ENCODE assay signal across 1 cellular context in genomic region chr12:68042212-68042699, GRCh38.
TF ChIP-seq lines count a peak whose summit lies in the region.

No MANE protein-coding gene starts in this region.

TF ChIP-seq in GM12878, 131 proteins besides CTCF, POLR2A, EP300 and RAD21 (continued from another document):
- TF ChIP-seq MEF2B (IDR thresholded peaks at IDR 0.05; ENCODE audit: partially characterized antibody, poor library complexity, severe bottlenecking), result no peak
- peak; percentile 58; the same call in 1 of the 2 replicates for TF ChIP-seq ZBED1 (IDR thresholded peaks at IDR 0.05; ENCODE audit: borderline replicate concordance)
- no peak for TF ChIP-seq NKRF (conservative IDR thresholded peaks at IDR 0.05)
- TF ChIP-seq NFIC (IDR thresholded peaks at IDR 0.05; ENCODE audit: low read depth, low read length), result 0 out of 2 replicates have a peak, but pooled peaks have one; percentile 34
- TF ChIP-seq, protein P1, sequence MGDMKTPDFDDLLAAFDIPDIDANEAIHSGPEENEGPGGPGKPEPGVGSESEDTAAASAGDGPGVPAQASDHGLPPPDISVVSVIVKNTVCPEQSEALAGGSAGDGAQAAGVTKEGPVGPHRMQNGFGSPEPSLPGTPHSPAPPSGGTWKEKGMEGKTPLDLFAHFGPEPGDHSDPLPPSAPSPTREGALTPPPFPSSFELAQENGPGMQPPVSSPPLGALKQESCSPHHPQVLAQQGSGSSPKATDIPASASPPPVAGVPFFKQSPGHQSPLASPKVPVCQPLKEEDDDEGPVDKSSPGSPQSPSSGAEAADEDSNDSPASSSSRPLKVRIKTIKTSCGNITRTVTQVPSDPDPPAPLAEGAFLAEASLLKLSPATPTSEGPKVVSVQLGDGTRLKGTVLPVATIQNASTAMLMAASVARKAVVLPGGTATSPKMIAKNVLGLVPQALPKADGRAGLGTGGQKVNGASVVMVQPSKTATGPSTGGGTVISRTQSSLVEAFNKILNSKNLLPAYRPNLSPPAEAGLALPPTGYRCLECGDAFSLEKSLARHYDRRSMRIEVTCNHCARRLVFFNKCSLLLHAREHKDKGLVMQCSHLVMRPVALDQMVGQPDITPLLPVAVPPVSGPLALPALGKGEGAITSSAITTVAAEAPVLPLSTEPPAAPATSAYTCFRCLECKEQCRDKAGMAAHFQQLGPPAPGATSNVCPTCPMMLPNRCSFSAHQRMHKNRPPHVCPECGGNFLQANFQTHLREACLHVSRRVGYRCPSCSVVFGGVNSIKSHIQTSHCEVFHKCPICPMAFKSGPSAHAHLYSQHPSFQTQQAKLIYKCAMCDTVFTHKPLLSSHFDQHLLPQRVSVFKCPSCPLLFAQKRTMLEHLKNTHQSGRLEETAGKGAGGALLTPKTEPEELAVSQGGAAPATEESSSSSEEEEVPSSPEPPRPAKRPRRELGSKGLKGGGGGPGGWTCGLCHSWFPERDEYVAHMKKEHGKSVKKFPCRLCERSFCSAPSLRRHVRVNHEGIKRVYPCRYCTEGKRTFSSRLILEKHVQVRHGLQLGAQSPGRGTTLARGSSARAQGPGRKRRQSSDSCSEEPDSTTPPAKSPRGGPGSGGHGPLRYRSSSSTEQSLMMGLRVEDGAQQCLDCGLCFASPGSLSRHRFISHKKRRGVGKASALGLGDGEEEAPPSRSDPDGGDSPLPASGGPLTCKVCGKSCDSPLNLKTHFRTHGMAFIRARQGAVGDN (IDR thresholded peaks at IDR 0.05), result no peak; the same call in 1 of the 2 replicates
- no peak for TF ChIP-seq BMI1 (IDR thresholded peaks at IDR 0.05; ENCODE audit: borderline replicate concordance)
- no peak for TF ChIP-seq SUZ12 (IDR thresholded peaks at IDR 0.05; ENCODE audit: unreplicated experiment)
- no peak for TF ChIP-seq JUNB (IDR thresholded peaks at IDR 0.05)
- TF ChIP-seq TBL1XR1 (IDR thresholded peaks at IDR 0.05; ENCODE audit: low read depth, low read length), result no peak
- no peak for TF ChIP-seq RB1 (IDR thresholded peaks at IDR 0.05; ENCODE audit: borderline replicate concordance)
- TF ChIP-seq, protein P2, sequence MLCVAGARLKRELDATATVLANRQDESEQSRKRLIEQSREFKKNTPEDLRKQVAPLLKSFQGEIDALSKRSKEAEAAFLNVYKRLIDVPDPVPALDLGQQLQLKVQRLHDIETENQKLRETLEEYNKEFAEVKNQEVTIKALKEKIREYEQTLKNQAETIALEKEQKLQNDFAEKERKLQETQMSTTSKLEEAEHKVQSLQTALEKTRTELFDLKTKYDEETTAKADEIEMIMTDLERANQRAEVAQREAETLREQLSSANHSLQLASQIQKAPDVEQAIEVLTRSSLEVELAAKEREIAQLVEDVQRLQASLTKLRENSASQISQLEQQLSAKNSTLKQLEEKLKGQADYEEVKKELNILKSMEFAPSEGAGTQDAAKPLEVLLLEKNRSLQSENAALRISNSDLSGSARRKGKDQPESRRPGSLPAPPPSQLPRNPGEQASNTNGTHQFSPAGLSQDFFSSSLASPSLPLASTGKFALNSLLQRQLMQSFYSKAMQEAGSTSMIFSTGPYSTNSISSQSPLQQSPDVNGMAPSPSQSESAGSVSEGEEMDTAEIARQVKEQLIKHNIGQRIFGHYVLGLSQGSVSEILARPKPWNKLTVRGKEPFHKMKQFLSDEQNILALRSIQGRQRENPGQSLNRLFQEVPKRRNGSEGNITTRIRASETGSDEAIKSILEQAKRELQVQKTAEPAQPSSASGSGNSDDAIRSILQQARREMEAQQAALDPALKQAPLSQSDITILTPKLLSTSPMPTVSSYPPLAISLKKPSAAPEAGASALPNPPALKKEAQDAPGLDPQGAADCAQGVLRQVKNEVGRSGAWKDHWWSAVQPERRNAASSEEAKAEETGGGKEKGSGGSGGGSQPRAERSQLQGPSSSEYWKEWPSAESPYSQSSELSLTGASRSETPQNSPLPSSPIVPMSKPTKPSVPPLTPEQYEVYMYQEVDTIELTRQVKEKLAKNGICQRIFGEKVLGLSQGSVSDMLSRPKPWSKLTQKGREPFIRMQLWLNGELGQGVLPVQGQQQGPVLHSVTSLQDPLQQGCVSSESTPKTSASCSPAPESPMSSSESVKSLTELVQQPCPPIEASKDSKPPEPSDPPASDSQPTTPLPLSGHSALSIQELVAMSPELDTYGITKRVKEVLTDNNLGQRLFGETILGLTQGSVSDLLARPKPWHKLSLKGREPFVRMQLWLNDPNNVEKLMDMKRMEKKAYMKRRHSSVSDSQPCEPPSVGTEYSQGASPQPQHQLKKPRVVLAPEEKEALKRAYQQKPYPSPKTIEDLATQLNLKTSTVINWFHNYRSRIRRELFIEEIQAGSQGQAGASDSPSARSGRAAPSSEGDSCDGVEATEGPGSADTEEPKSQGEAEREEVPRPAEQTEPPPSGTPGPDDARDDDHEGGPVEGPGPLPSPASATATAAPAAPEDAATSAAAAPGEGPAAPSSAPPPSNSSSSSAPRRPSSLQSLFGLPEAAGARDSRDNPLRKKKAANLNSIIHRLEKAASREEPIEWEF (IDR thresholded peaks at IDR 0.05; ENCODE audit: insufficient replicate concordance, low read depth, low read length), result no peak
- no peak for TF ChIP-seq MAX (IDR thresholded peaks at IDR 0.05; ENCODE audit: low read depth, low read length)
- TF ChIP-seq, protein P3, sequence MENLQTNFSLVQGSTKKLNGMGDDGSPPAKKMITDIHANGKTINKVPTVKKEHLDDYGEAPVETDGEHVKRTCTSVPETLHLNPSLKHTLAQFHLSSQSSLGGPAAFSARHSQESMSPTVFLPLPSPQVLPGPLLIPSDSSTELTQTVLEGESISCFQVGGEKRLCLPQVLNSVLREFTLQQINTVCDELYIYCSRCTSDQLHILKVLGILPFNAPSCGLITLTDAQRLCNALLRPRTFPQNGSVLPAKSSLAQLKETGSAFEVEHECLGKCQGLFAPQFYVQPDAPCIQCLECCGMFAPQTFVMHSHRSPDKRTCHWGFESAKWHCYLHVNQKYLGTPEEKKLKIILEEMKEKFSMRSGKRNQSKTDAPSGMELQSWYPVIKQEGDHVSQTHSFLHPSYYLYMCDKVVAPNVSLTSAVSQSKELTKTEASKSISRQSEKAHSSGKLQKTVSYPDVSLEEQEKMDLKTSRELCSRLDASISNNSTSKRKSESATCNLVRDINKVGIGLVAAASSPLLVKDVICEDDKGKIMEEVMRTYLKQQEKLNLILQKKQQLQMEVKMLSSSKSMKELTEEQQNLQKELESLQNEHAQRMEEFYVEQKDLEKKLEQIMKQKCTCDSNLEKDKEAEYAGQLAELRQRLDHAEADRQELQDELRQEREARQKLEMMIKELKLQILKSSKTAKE (IDR thresholded peaks at IDR 0.05; ENCODE audit: low read depth, poor library complexity, severe bottlenecking), result peak; percentile 83
- no peak for TF ChIP-seq NR2C2 (IDR thresholded peaks at IDR 0.05; ENCODE audit: borderline replicate concordance, control insufficient read depth, insufficient read length, low read depth)
- TF ChIP-seq, protein P4, sequence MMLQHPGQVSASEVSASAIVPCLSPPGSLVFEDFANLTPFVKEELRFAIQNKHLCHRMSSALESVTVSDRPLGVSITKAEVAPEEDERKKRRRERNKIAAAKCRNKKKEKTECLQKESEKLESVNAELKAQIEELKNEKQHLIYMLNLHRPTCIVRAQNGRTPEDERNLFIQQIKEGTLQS (IDR thresholded peaks at IDR 0.05; ENCODE audit: borderline replicate concordance, extremely low read depth, low read depth, low read length), result no peak
- no peak for TF ChIP-seq KLF5 (IDR thresholded peaks at IDR 0.05; ENCODE audit: partially characterized antibody)
- no peak for TF ChIP-seq CREB1 (IDR thresholded peaks at IDR 0.05; ENCODE audit: low read depth)
- no peak for TF ChIP-seq FOS (IDR thresholded peaks at IDR 0.05; ENCODE audit: borderline replicate concordance, extremely low read depth, insufficient read length)
- 0 out of 2 replicates have a peak, but pooled peaks have one; percentile 20 for TF ChIP-seq BCL11A (IDR thresholded peaks at IDR 0.05; ENCODE audit: low read depth, low read length)
- no peak for TF ChIP-seq RBBP5 (conservative IDR thresholded peaks at IDR 0.05)
- TF ChIP-seq NRF1 (conservative IDR thresholded peaks at IDR 0.05; ENCODE audit: low read depth, low read length), result no peak
- no peak for TF ChIP-seq ZNF274 (IDR thresholded peaks at IDR 0.05; ENCODE audit: insufficient read depth, insufficient read length)
- TF ChIP-seq, protein P5, sequence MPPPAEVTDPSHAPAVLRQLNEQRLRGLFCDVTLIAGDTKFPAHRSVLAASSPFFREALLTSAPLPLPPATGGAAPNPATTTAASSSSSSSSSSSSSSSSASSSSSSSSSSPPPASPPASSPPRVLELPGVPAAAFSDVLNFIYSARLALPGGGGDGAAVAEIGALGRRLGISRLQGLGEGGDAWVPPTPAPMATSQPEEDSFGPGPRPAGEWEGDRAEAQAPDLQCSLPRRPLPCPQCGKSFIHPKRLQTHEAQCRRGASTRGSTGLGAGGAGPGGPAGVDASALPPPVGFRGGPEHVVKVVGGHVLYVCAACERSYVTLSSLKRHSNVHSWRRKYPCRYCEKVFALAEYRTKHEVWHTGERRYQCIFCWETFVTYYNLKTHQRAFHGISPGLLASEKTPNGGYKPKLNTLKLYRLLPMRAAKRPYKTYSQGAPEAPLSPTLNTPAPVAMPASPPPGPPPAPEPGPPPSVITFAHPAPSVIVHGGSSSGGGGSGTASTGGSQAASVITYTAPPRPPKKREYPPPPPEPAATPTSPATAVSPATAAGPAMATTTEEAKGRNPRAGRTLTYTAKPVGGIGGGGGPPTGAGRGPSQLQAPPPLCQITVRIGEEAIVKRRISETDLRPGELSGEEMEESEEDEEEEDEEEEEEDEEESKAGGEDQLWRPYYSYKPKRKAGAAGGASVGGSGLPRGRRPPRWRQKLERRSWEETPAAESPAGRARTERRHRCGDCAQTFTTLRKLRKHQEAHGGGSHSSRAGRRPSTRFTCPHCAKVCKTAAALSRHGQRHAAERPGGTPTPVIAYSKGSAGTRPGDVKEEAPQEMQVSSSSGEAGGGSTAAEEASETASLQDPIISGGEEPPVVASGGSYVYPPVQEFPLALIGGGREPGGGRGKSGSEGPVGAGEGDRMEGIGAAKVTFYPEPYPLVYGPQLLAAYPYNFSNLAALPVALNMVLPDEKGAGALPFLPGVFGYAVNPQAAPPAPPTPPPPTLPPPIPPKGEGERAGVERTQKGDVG (CRISPR knock-in tag; IDR thresholded peaks at IDR 0.05), result no peak
- no peak for TF ChIP-seq BCLAF1 (IDR thresholded peaks at IDR 0.05)
- no peak for TF ChIP-seq CHD2 (IDR thresholded peaks at IDR 0.05; ENCODE audit: borderline replicate concordance, low read depth, low read length)
- no peak for TF ChIP-seq BACH1 (IDR thresholded peaks at IDR 0.05; ENCODE audit: borderline replicate concordance)
- TF ChIP-seq RCOR1 (conservative IDR thresholded peaks at IDR 0.05; ENCODE audit: low read depth, low read length), result no peak
- no peak for TF ChIP-seq MYC (IDR thresholded peaks at IDR 0.05; ENCODE audit: insufficient read depth, insufficient read length, insufficient replicate concordance, low read length, severe bottlenecking)
- no peak for TF ChIP-seq CBX5 (IDR thresholded peaks at IDR 0.05; ENCODE audit: low read depth)
- TF ChIP-seq SRF (IDR thresholded peaks at IDR 0.05; ENCODE audit: low read depth in 2 of 2, low read length in 2 of 2), result no peak
